12 cellular contexts compared by ENCODE assay signal in the genomic region with DNA sequence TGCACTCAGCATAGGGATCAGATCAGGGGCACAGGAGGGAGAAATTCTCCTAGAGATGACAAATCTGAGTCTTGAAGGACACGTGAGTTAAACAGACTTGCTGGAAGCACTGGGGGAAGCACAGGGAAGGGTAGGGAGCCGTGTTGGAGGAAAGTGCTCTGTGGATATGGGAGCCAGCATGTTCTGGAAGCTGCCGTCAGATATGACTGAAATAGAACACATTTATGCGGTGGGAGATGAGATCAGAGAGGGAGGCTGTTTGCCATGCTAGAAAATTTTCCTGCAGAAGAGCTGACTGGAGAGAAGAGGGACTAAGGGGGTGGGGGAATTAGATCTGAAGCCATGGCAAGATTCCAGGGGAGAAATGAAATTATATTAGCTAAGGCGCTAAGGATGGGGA. TPM values are rescaled to one million over a fixed set of nuclear protein-coding genes. Genes with fewer than 3 reads are reported as not detected.
DNase-seq lines count a peak whose midpoint lies in the region; ATAC-seq and TF ChIP-seq lines count a peak whose summit lies in the region.
"Had no signal": no experiment of that assay in that cellular context is flagged by ENCODE, and none has a peak within 500 bp of the region (broad histone marks: within the 10 kb centered on the region; RNA-seq: fewer than 3 reads in every experiment).

No MANE protein-coding gene starts in this region.

- H3K9me2 ChIP-seq in SK-N-SH: no peaks in the 10 kb centered on the region
- H3K9me2 ChIP-seq in Loucy (replicated peaks; ENCODE audit: low read depth, low read length): no peaks in the 10 kb centered on the region

- no peak overlapping the region for H3K27ac ChIP-seq in SK-N-SH (ENCODE audit: low read depth in 2 of 2, low read length in 1 of 2)
- H3K27ac ChIP-seq in osteoblast (ENCODE audit: low read depth, low read length): no peak overlapping the region

- POLR2A ChIA-PET in SK-N-SH (lab: Yijun Ruan, JAX): no interaction called here

- H3K4me3 ChIP-seq in SK-N-SH (ENCODE audit: low read depth in 2 of 2, low read length in 1 of 2) (no peak overlapping the region), Loucy (ENCODE audit: low read length, poor library complexity, severe bottlenecking) (peak overlapping the region; percentile 99), osteoblast (ENCODE audit: insufficient read depth, low read length) (no peak overlapping the region)

- no peak for TF ChIP-seq RAD21 in SK-N-SH (IDR thresholded peaks at IDR 0.05; ENCODE audit: low read length)

- H3K27me3 ChIP-seq in SK-N-SH (ENCODE audit: insufficient read depth) (no peaks in the 10 kb centered on the region), Loucy (ENCODE audit: insufficient read depth, low read length, poor library complexity, severe bottlenecking) (no peaks in the 10 kb centered on the region), osteoblast (ENCODE audit: insufficient read depth, low read length) (no peaks in the 10 kb centered on the region)

- no peak overlapping the region for H3K9ac ChIP-seq in SK-N-SH
- H3K9ac ChIP-seq in Loucy (ENCODE audit: low read depth, low read length, poor library complexity, severe bottlenecking): peak overlapping the region; percentile 96

- H3K79me2 ChIP-seq in SK-N-SH (ENCODE audit: insufficient read depth): peaks cover 46% of the 10 kb centered on the region
- peaks cover 28% of the 10 kb centered on the region for H3K79me2 ChIP-seq in Loucy (ENCODE audit: insufficient read depth, low read length)
- H3K79me2 ChIP-seq in osteoblast (ENCODE audit: insufficient read depth, low read length): peaks cover 37% of the 10 kb centered on the region

- no peaks in the 10 kb centered on the region for H3K9me3 Mint-ChIP-seq in central memory CD8-positive, alpha-beta T cell

- H3K4me1 ChIP-seq in SK-N-SH (ENCODE audit: control insufficient read depth in 1 of 2, insufficient read depth in 2 of 2, low read depth in 1 of 2, low read length in 1 of 2) (peaks cover 0 to 9% of the 10 kb centered on the region in 2 experiments; a peak in 3 of 4 replicates), Loucy (ENCODE audit: insufficient read depth, low read length, poor library complexity, severe bottlenecking) (peaks cover 13% of the 10 kb centered on the region), osteoblast (ENCODE audit: insufficient read depth, low read length) (peaks cover 18% of the 10 kb centered on the region)

- DNase-seq in SK-N-SH: no peak
- no peak for DNase-seq in central memory CD8-positive, alpha-beta T cell (ENCODE audit: low spot score in 2 of 2)
- DNase-seq in osteoblast (ENCODE audit: insufficient read length, low spot score, missing footprints): no peak
- no peak for DNase-seq in stimulated activated CD4-positive, alpha-beta T cell treated with anti-CD3 and anti-CD28 coated beads, Interleukin-4, amount 100 ng/mL, for 4 hours
- no peak for DNase-seq in dedifferentiated amniotic fluid mesenchymal stem cell (ENCODE audit: extremely low spot score)
- DNase-seq: activated CD4-positive, CD25-positive, alpha-beta regulatory T cell treated with anti-CD3 and anti-CD28 coated beads, Interleukin-2, amount 50 U/mL, for 72 hours; GDM1; NCI-H2107; right cardiac atrium had no signal

- H3K9me3 ChIP-seq in SK-N-SH: 0 out of 2 replicates have a peak, but pooled peaks cover 5% of the 10 kb centered on the region
- H3K9me3 ChIP-seq in Loucy (ENCODE audit: insufficient read depth, low read depth, low read length): no peaks in the 10 kb centered on the region
- no peaks in the 10 kb centered on the region for H3K9me3 ChIP-seq in osteoblast (ENCODE audit: low read depth, low read length)

- H3K36me3 ChIP-seq in SK-N-SH (replicated peaks in 1 of 2; ENCODE audit: control insufficient read depth in 1 of 2, insufficient read depth in 2 of 2, low read length in 1 of 2) (peaks cover 23 to 26% of the 10 kb centered on the region in 2 experiments), Loucy (ENCODE audit: insufficient read depth, low read length) (peaks cover 21% of the 10 kb centered on the region; the same call in 1 of the 2 replicates), osteoblast (ENCODE audit: insufficient read depth, low read length) (peaks cover 22% of the 10 kb centered on the region)

- H3K27me3 Mint-ChIP-seq in central memory CD8-positive, alpha-beta T cell: no peaks in the 10 kb centered on the region

- no peak for TF ChIP-seq EP300 in SK-N-SH (IDR thresholded peaks at IDR 0.05; ENCODE audit: borderline replicate concordance in 1 of 2, low read depth in 1 of 2, low read length in 1 of 2)

- H3F3A ChIP-seq in SK-N-SH (replicated peaks; ENCODE audit: insufficient read depth): no peaks in the 10 kb centered on the region
- H3F3A ChIP-seq in Loucy (ENCODE audit: low read depth): no peaks in the 10 kb centered on the region

- WGBS in SK-N-SH (ENCODE audit: low lambda C conversion rate): 71% methylated on average over 5 of the region's 5 CpGs

- H4K20me1 ChIP-seq in SK-N-SH (ENCODE audit: insufficient read depth) (no peaks in the 10 kb centered on the region), Loucy (ENCODE audit: insufficient read depth, low read length, poor library complexity, severe bottlenecking) (peaks cover 12% of the 10 kb centered on the region), osteoblast (ENCODE audit: insufficient read depth, low read length) (no peaks in the 10 kb centered on the region)

- H3K27ac Mint-ChIP-seq in central memory CD8-positive, alpha-beta T cell (ENCODE audit: low read depth): peak overlapping the region; percentile 95

- H3K4me3 Mint-ChIP-seq in central memory CD8-positive, alpha-beta T cell: peak overlapping the region; percentile 100

- H3K4me2 ChIP-seq in SK-N-SH (peak overlapping the region; percentile 91), Loucy (ENCODE audit: low read depth, low read length, poor library complexity, severe bottlenecking) (peak overlapping the region; percentile 87), osteoblast (ENCODE audit: insufficient read depth, low read length) (peak overlapping the region; percentile 96)

- TF ChIP-seq CTCF in SK-N-SH (IDR thresholded peaks at IDR 0.05) (no peak), Loucy (conservative IDR thresholded peaks at IDR 0.05; ENCODE audit: low read length) (no peak), osteoblast (IDR thresholded peaks at IDR 0.05; ENCODE audit: extremely low read depth, low read depth, low read length) (no peak)

- CTCF ChIA-PET in SK-N-SH (lab: Yijun Ruan, JAX): interaction anchor here (1.9 to 2.3 kb wide), 2 partner anchors 9 to 27 kb away, joined by 5 to 7 read pairs; no protein-coding TSS in a partner anchor

- H3K4me1 Mint-ChIP-seq in central memory CD8-positive, alpha-beta T cell: peaks cover 50% of the 10 kb centered on the region

- H3K36me3 Mint-ChIP-seq in central memory CD8-positive, alpha-beta T cell (ENCODE audit: insufficient read depth): peaks cover 30% of the 10 kb centered on the region

- H2AFZ ChIP-seq in SK-N-SH (ENCODE audit: low read depth): no peak overlapping the region
- H2AFZ ChIP-seq in Loucy (ENCODE audit: low read length): no peak overlapping the region
- H2AFZ ChIP-seq in osteoblast (ENCODE audit: low read length): no peak overlapping the region

- ATAC-seq in SK-N-SH treated with all-trans-retinoic acid at 6 μM for 48 hours (no peak), GM18870 (IDR thresholded peaks at IDR 0.05; ENCODE audit: unreplicated experiment) (no peak)
- ATAC-seq in central memory CD8-positive, alpha-beta T cell (replicated peaks; ENCODE audit: extremely low read depth, poor library complexity, severe bottlenecking): no peak
- ATAC-seq: right cardiac atrium had no signal

TF ChIP-seq in SK-N-SH, 30 proteins besides CTCF, POLR2A, EP300 and RAD21 (continues in another document):
- TF ChIP-seq TEAD4 (IDR thresholded peaks at IDR 0.05; ENCODE audit: borderline replicate concordance, insufficient read depth): no peak
- no peak for TF ChIP-seq RXRA (IDR thresholded peaks at IDR 0.05; ENCODE audit: borderline replicate concordance, low read depth)
- TF ChIP-seq, protein P1, sequence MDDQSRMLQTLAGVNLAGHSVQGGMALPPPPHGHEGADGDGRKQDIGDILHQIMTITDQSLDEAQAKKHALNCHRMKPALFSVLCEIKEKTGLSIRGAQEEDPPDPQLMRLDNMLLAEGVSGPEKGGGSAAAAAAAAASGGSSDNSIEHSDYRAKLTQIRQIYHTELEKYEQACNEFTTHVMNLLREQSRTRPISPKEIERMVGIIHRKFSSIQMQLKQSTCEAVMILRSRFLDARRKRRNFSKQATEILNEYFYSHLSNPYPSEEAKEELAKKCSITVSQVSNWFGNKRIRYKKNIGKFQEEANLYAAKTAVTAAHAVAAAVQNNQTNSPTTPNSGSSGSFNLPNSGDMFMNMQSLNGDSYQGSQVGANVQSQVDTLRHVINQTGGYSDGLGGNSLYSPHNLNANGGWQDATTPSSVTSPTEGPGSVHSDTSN (IDR thresholded peaks at IDR 0.05): no peak
- TF ChIP-seq ELF1 (IDR thresholded peaks at IDR 0.05): no peak
- no peak for TF ChIP-seq FOXJ3 (CRISPR knock-in tag; IDR thresholded peaks at IDR 0.05)
- no peak for TF ChIP-seq CHD2 (IDR thresholded peaks at IDR 0.05; ENCODE audit: low read length, partially characterized antibody)
- no peak for TF ChIP-seq EZH2phosphoT487 (IDR thresholded peaks at IDR 0.05; ENCODE audit: borderline replicate concordance, low read depth)
- no peak for TF ChIP-seq YY1 (IDR thresholded peaks at IDR 0.05; ENCODE audit: low read depth)

TF ChIP-seq in SK-N-SH treated with all-trans-retinoic acid at 6 μM for 48 hours, 23 proteins besides CTCF, POLR2A, EP300 and RAD21:
- TF ChIP-seq TCF4 (CRISPR knock-in tag; IDR thresholded peaks at IDR 0.05; ENCODE audit: borderline replicate concordance): no peak

RNA-seq across cellular contexts. Expression of a gene that starts 1.8 kb away (rescaled TPM):
- polyA plus RNA-seq in SK-N-SH (2012; rRNA removed): 14.3 and 16.6 TPM in 2 replicates
- polyA plus RNA-seq in SK-N-SH (2012; cell fraction: cytosol; rRNA removed): 11.1 and 11.8 TPM in 2 replicates
- 27.7 and 40.7 TPM in 2 replicates for polyA plus RNA-seq in SK-N-SH (2012; cell fraction: nucleus; rRNA removed)
- total RNA-seq in osteoblast: 8.7 and 13.8 TPM in 2 replicates
